Comparison of ENCODE assay signal across 13 cellular contexts in the genomic region with DNA sequence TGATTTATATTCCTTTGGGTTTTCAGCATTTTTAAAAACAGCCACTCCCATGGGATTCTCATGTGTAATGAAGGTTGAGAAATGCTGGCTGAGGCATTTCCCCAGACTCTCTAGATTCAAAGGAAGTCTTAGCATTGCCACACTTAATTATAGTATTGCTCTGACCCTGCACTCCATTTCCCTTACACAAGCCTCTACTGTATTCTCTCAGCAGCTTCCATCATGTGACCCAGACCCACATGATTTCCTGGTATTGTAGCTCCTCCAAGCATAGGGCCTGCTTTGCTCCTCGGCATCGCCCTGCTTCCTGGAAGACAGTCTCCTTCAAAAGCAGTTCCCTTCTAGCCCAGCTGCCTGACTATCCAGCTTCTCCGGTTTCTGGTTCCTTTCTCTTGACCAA.
DNase-seq lines count a peak whose midpoint lies in the region; ATAC-seq and TF ChIP-seq lines count a peak whose summit lies in the region.
"Had no signal": no experiment of that assay in that cellular context is flagged by ENCODE, and none has a peak within 500 bp of the region (broad histone marks: within the 10 kb centered on the region; RNA-seq: fewer than 3 reads in every experiment).

No MANE protein-coding gene starts in this region.

- TF ChIP-seq CTCF in fibroblast of villous mesenchyme (IDR thresholded peaks at IDR 0.05; ENCODE audit: insufficient read depth, low read depth, low read length) (no peak), transverse colon (IDR thresholded peaks at IDR 0.05) (no peak)

- in situ Hi-C loops in transverse colon (cut with MboI; ENCODE audit: low pct_ligation_motif_present in 1 of 4, low pct_unique_long_range_greater_than_20kb in 1 of 4, low sequenced_read_pairs in 3 of 4) = no loop called here

- H3K9me3 ChIP-seq in muscle layer of duodenum (ENCODE audit: control insufficient read depth in 1 of 2, low read length in 2 of 2) = no peaks in the 10 kb centered on the region
- no peaks in the 10 kb centered on the region for H3K9me3 ChIP-seq in transverse colon

- H3K27me3 ChIP-seq in muscle layer of duodenum (ENCODE audit: low read depth, low read length) (no peaks in the 10 kb centered on the region), transverse colon (no peaks in the 10 kb centered on the region)

- intact Hi-C loops in transverse colon (cut with DNase I; ENCODE audit: low total_unique reads) = no loop called here

- peaks cover 0 to 16% of the 10 kb centered on the region in 2 donors for H3K4me1 ChIP-seq in muscle layer of duodenum (ENCODE audit: control insufficient read depth in 1 of 2, insufficient read depth in 2 of 2, low read length in 2 of 2)
- H3K4me1 ChIP-seq in transverse colon = peaks cover 0 to 16% (median 0%) of the 10 kb centered on the region in 4 donors

- no peak overlapping the region for H3K4me3 ChIP-seq in fibroblast of villous mesenchyme (ENCODE audit: low read depth, low read length)
- H3K4me3 ChIP-seq in muscle layer of duodenum (ENCODE audit: low read depth in 1 of 2, low read length in 2 of 2) = no peak overlapping the region
- no peak overlapping the region for H3K4me3 ChIP-seq in transverse colon

- no peak for ATAC-seq in HG03342 (IDR thresholded peaks at IDR 0.05; ENCODE audit: unreplicated experiment)
- ATAC-seq in activated CD4-positive, CD25-positive, alpha-beta regulatory T cell treated with anti-CD3 and anti-CD28 coated beads, Interleukin-2, amount 50 U/mL, for 24 hours = no peak
- ATAC-seq: activated T-cell treated with anti-CD3 and anti-CD28 coated beads, Interleukin-2, amount 50 U/mL, for 4 hours; stimulated activated naive CD8-positive, alpha-beta T cell treated with anti-CD3 and anti-CD28 coated beads, Interleukin-15, amount 100 ng/mL, for 72 hours had no signal

- peak overlapping the region; percentile 57 for H3K27ac ChIP-seq in muscle layer of duodenum (ENCODE audit: low read length)
- H3K27ac ChIP-seq in transverse colon = peak overlapping the region in 3 of 4 donors; percentile 20 to 69 (median 45)

- DNase-seq in NCI-H2227 treated with DMSO at 0.1 percent for 48 hours (lab: John Stamatoyannopoulos, UW) (peak; percentile 8), fibroblast of villous mesenchyme (ENCODE audit: low read depth) (peak; percentile 69), transverse colon (no peak), NCI-H1694 treated with DMSO at 0.1 percent for 48 hours (lab: John Stamatoyannopoulos, UW) (no peak), NCI-H1092 treated with DMSO at 0.1 percent for 48 hours (lab: John Stamatoyannopoulos, UW) (no peak)
- DNase-seq: activated T-cell treated with anti-CD3 and anti-CD28 coated beads, Interleukin-2, amount 50 U/mL, for 4 hours; glutamatergic neuron; mammary epithelial cell; posterior cingulate gyrus; stimulated activated naive CD8-positive, alpha-beta T cell treated with anti-CD3 and anti-CD28 coated beads, Interleukin-15, amount 100 ng/mL, for 72 hours had no signal

- TF ChIP-seq EP300 in transverse colon (IDR thresholded peaks at IDR 0.05; ENCODE audit: low read depth) = no peak

- no peak for TF ChIP-seq POLR2A in transverse colon (IDR thresholded peaks at IDR 0.05)

- H3K36me3 ChIP-seq in muscle layer of duodenum (ENCODE audit: control insufficient read depth in 1 of 2, insufficient read depth in 2 of 2, low read length in 2 of 2) (peaks cover 0 to 6% of the 10 kb centered on the region in 2 donors), transverse colon (no peaks in the 10 kb centered on the region)

- 73 to 74% methylated on average over 3 of the region's 3 CpGs for WGBS in transverse colon (ENCODE audit: low coverage in 1 of 2), 2 donors

Comparison
In these comparisons a context has a peak if more than half of its experiments do, and no peak if none do; other contexts are left out.
1. DNase-seq: peak in NCI-H2227 treated with DMSO at 0.1 percent for 48 hours (single experiment) and fibroblast of villous mesenchyme (single experiment); none in transverse colon (single experiment), NCI-H1694 treated with DMSO at 0.1 percent for 48 hours (single experiment) and NCI-H1092 treated with DMSO at 0.1 percent for 48 hours (single experiment).